ENCODE assay signal across 1 cellular context in the genomic region with DNA sequence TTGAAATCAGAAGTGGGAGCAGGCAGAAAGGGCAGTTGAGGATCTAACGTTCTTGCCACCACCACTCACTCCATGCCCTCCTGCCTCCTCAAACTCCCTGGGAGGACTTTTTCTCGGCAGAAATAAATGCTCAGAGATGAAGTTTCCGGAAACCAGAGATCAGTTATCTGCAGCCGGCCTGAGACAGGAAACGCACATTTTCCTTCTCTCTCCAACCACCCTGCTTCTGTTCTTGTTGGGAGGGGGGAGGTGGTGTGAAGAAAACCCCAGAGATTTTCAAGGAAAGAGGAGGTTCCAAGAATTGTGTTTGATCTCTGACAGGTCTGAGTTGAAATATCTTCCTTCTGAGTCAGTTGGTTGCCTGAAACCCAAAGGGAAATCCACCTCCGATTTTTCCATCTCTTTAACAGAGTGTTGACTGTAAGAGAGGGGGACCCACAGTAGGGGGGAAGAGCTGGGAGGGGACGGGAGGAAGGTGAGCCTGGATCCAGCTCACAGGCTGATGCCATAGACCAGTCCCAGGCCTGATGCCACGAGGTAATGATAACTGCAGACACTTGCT.
A peak's percentile ranks its signal among the peaks of the same experiment; 100 is the strongest.
TF ChIP-seq lines count a peak whose summit lies in the region.

No MANE protein-coding gene starts in this region.

TF ChIP-seq in K562, 482 proteins besides CTCF, POLR2A, EP300 and RAD21 (continued from another document):
- TF ChIP-seq, protein P1, sequence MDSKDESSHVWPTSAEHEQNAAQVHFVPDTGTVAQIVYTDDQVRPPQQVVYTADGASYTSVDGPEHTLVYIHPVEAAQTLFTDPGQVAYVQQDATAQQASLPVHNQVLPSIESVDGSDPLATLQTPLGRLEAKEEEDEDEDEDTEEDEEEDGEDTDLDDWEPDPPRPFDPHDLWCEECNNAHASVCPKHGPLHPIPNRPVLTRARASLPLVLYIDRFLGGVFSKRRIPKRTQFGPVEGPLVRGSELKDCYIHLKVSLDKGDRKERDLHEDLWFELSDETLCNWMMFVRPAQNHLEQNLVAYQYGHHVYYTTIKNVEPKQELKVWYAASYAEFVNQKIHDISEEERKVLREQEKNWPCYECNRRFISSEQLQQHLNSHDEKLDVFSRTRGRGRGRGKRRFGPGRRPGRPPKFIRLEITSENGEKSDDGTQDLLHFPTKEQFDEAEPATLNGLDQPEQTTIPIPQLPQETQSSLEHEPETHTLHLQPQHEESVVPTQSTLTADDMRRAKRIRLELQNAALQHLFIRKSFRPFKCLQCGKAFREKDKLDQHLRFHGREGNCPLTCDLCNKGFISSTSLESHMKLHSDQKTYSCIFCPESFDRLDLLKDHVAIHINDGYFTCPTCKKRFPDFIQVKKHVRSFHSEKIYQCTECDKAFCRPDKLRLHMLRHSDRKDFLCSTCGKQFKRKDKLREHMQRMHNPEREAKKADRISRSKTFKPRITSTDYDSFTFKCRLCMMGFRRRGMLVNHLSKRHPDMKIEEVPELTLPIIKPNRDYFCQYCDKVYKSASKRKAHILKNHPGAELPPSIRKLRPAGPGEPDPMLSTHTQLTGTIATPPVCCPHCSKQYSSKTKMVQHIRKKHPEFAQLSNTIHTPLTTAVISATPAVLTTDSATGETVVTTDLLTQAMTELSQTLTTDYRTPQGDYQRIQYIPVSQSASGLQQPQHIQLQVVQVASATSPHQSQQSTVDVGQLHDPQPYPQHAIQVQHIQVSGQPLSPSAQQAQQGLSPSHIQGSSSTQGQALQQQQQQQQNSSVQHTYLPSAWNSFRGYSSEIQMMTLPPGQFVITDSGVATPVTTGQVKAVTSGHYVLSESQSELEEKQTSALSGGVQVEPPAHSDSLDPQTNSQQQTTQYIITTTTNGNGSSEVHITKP (IDR thresholded peaks at IDR 0.05; ENCODE audit: partially characterized antibody), result peak; percentile 91
- peak; percentile 94 for TF ChIP-seq ETV1 (tag; conservative IDR thresholded peaks at IDR 0.05; ENCODE audit: low read depth)
- TF ChIP-seq, protein P2, sequence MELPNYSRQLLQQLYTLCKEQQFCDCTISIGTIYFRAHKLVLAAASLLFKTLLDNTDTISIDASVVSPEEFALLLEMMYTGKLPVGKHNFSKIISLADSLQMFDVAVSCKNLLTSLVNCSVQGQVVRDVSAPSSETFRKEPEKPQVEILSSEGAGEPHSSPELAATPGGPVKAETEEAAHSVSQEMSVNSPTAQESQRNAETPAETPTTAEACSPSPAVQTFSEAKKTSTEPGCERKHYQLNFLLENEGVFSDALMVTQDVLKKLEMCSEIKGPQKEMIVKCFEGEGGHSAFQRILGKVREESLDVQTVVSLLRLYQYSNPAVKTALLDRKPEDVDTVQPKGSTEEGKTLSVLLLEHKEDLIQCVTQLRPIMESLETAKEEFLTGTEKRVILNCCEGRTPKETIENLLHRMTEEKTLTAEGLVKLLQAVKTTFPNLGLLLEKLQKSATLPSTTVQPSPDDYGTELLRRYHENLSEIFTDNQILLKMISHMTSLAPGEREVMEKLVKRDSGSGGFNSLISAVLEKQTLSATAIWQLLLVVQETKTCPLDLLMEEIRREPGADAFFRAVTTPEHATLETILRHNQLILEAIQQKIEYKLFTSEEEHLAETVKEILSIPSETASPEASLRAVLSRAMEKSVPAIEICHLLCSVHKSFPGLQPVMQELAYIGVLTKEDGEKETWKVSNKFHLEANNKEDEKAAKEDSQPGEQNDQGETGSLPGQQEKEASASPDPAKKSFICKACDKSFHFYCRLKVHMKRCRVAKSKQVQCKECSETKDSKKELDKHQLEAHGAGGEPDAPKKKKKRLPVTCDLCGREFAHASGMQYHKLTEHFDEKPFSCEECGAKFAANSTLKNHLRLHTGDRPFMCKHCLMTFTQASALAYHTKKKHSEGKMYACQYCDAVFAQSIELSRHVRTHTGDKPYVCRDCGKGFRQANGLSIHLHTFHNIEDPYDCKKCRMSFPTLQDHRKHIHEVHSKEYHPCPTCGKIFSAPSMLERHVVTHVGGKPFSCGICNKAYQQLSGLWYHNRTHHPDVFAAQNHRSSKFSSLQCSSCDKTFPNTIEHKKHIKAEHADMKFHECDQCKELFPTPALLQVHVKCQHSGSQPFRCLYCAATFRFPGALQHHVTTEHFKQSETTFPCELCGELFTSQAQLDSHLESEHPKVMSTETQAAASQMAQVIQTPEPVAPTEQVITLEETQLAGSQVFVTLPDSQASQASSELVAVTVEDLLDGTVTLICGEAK (IDR thresholded peaks at IDR 0.05), result 0 out of 2 replicates have a peak, but pooled peaks have one; percentile 60
- TF ChIP-seq, protein P2 (CRISPR knock-in tag; IDR thresholded peaks at IDR 0.05), result no peak
- TF ChIP-seq, protein P3, sequence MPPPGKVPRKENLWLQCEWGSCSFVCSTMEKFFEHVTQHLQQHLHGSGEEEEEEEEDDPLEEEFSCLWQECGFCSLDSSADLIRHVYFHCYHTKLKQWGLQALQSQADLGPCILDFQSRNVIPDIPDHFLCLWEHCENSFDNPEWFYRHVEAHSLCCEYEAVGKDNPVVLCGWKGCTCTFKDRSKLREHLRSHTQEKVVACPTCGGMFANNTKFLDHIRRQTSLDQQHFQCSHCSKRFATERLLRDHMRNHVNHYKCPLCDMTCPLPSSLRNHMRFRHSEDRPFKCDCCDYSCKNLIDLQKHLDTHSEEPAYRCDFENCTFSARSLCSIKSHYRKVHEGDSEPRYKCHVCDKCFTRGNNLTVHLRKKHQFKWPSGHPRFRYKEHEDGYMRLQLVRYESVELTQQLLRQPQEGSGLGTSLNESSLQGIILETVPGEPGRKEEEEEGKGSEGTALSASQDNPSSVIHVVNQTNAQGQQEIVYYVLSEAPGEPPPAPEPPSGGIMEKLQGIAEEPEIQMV (tag; conservative IDR thresholded peaks at IDR 0.05; ENCODE audit: low read depth), result no peak
- TF ChIP-seq, protein P4, sequence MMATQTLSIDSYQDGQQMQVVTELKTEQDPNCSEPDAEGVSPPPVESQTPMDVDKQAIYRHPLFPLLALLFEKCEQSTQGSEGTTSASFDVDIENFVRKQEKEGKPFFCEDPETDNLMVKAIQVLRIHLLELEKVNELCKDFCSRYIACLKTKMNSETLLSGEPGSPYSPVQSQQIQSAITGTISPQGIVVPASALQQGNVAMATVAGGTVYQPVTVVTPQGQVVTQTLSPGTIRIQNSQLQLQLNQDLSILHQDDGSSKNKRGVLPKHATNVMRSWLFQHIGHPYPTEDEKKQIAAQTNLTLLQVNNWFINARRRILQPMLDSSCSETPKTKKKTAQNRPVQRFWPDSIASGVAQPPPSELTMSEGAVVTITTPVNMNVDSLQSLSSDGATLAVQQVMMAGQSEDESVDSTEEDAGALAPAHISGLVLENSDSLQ (IDR thresholded peaks at IDR 0.05), result peak; percentile 68
